ENCODE assay signal across 37 cellular contexts in the genomic region with DNA sequence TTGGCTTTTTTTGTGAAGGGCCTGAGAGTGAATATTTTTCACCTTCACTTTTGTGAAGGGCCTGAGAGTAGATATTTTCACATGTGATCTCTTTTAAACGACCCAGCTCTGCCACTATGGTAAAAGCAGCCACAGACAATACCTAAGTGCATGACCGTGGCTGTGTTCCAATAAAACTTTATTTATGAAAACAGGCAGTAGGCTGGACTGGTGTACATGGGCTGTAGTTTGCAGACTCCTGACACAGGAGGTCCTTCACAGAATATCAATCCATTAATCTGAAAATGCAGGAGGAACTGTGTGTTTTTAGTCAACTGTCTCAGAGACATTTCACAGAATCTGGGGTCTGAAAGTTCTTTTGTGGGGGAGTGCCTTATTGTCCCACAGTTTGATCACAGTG.
"Had no signal": no experiment of that assay in that cellular context is flagged by ENCODE, and none has a peak within 500 bp of the region (broad histone marks: within the 10 kb centered on the region; RNA-seq: fewer than 3 reads in every experiment).

No MANE protein-coding gene starts in this region.

- H3K27me3 Mint-ChIP-seq: activated B cell treated with CpG ODN at 0.5 μM for 24 hours; activated CD4-positive, alpha-beta memory T cell treated with anti-CD3 and anti-CD28 coated beads for 36 hours; activated CD4-positive, alpha-beta T cell treated with anti-CD3 and anti-CD28 coated beads, Interleukin-2, amount 10 ng/mL, durations not matched to agents 24 days and 14 days; activated CD8-positive, alpha-beta T cell treated with anti-CD3 and anti-CD28 coated beads for 36 hours; activated naive CD8-positive, alpha-beta T cell treated with anti-CD3 and anti-CD28 coated beads for 36 hours; activated T-helper 17 cell treated with anti-CD3 and anti-CD28 coated beads, Interleukin-2, amount 50 U/mL, for 72 hours; central memory CD8-positive, alpha-beta T cell had no signal

- FAIRE-seq: astrocyte, TTC549 had no signal

- ATAC-seq: activated CD8-positive, alpha-beta T cell treated with anti-CD3 and anti-CD28 coated beads for 36 hours; activated naive CD4-positive, alpha-beta T cell treated with anti-CD3 and anti-CD28 coated beads, Interleukin-2, amount 50 U/mL, for 72 hours; activated T-cell treated with anti-CD3 and anti-CD28 coated beads, Interleukin-2, amount 50 U/mL, for 4 hours; activated T-cell treated with anti-CD3 and anti-CD28 coated beads, Interleukin-2, amount 50 U/mL, for 72 hours; activated T-helper 17 cell treated with anti-CD3 and anti-CD28 coated beads, Interleukin-2, amount 50 U/mL, for 72 hours; body of pancreas had no signal

- H3K27me3 ChIP-seq: adrenal gland, body of pancreas, brain microvascular endothelial cell, breast epithelium had no signal

- H3K4me3 ChIP-seq: adrenal gland, body of pancreas, breast epithelium had no signal

- H3K4me3 Mint-ChIP-seq: activated B cell treated with CpG ODN at 0.5 μM for 24 hours; activated CD4-positive, alpha-beta memory T cell treated with anti-CD3 and anti-CD28 coated beads for 36 hours; activated CD4-positive, alpha-beta T cell treated with anti-CD3 and anti-CD28 coated beads, Interleukin-2, amount 10 ng/mL, durations not matched to agents 24 days and 14 days; activated CD8-positive, alpha-beta T cell treated with anti-CD3 and anti-CD28 coated beads for 36 hours; activated naive CD4-positive, alpha-beta T cell treated with anti-CD3 and anti-CD28 coated beads for 36 hours; activated naive CD8-positive, alpha-beta T cell treated with anti-CD3 and anti-CD28 coated beads for 36 hours; activated T-cell treated with anti-CD3 and anti-CD28 coated beads, Interleukin-2, amount 50 U/mL, for 4 hours; activated T-cell treated with anti-CD3 and anti-CD28 coated beads, Interleukin-2, amount 50 U/mL, for 72 hours; activated T-helper 1 cell treated with anti-CD3 and anti-CD28 coated beads, Interleukin-12 subunit alpha, Interleukin-12 subunit beta, Interleukin-2, Interleukin-4 antibody, amounts not matched to agents 30 ng/mL and 10 ng/mL and 1 ng/mL, durations not matched to agents 14 hours and 24 hours and 36 hours; activated T-helper 17 cell treated with anti-CD3 and anti-CD28 coated beads, Interleukin-2, amount 50 U/mL, for 72 hours; central memory CD8-positive, alpha-beta T cell; T-helper 1 cell treated with Interleukin-12 subunit alpha and Interleukin-12 subunit beta and Interleukin-4 antibody, amounts not matched to agents 30 μg/mL and 1 μg/mL, for 36 hours; T-helper 2 cell treated with Interferon-gamma antibody and Interleukin-4, amounts not matched to agents 5 μg/mL and 100 μg/mL, for 36 hours had no signal

- H3K27ac Mint-ChIP-seq: activated B cell treated with CpG ODN at 0.5 μM for 24 hours; activated CD4-positive, alpha-beta memory T cell treated with anti-CD3 and anti-CD28 coated beads for 36 hours; activated CD4-positive, alpha-beta T cell treated with anti-CD3 and anti-CD28 coated beads, Interleukin-2, amount 10 ng/mL, durations not matched to agents 24 days and 14 days; activated CD8-positive, alpha-beta T cell treated with anti-CD3 and anti-CD28 coated beads for 36 hours; activated naive CD4-positive, alpha-beta T cell treated with anti-CD3 and anti-CD28 coated beads for 36 hours; activated naive CD4-positive, alpha-beta T cell treated with anti-CD3 and anti-CD28 coated beads, Interleukin-2, amount 50 U/mL, for 72 hours; activated naive CD8-positive, alpha-beta T cell treated with anti-CD3 and anti-CD28 coated beads for 36 hours; activated T-cell treated with anti-CD3 and anti-CD28 coated beads, Interleukin-2, amount 50 U/mL, for 72 hours; activated T-helper 1 cell treated with anti-CD3 and anti-CD28 coated beads, Interleukin-12 subunit alpha, Interleukin-12 subunit beta, Interleukin-2, Interleukin-4 antibody, amounts not matched to agents 30 ng/mL and 10 ng/mL and 1 ng/mL, durations not matched to agents 14 hours and 24 hours and 36 hours; activated T-helper 17 cell treated with anti-CD3 and anti-CD28 coated beads, Interleukin-2, amount 50 U/mL, for 72 hours; T-helper 1 cell treated with Interleukin-12 subunit alpha and Interleukin-12 subunit beta and Interleukin-4 antibody, amounts not matched to agents 30 μg/mL and 1 μg/mL, for 36 hours; T-helper 2 cell treated with Interferon-gamma antibody and Interleukin-4, amounts not matched to agents 5 μg/mL and 100 μg/mL, for 36 hours had no signal

- DNase-seq: activated B cell treated with CpG ODN at 0.5 μM for 24 hours; activated CD4-positive, alpha-beta memory T cell treated with anti-CD3 and anti-CD28 coated beads for 36 hours; activated CD4-positive, alpha-beta T cell treated with anti-CD3 and anti-CD28 coated beads for 4 hours; activated CD4-positive, alpha-beta T cell treated with anti-CD3 and anti-CD28 coated beads, Interleukin-2, amount 10 ng/mL, durations not matched to agents 24 days and 14 days; activated CD4-positive, alpha-beta T cell treated with anti-CD3 and anti-CD28 coated beads, Interleukin-2, amount 50 U/mL, for 1 hour; activated CD4-positive, alpha-beta T cell treated with anti-CD3 and anti-CD28 coated beads, Interleukin-2, amount 50 U/mL, for 4 hours; activated CD4-positive, CD25-positive, alpha-beta regulatory T cell treated with anti-CD3 and anti-CD28 coated beads, Interleukin-2, amount 50 U/mL, for 72 hours; activated CD8-positive, alpha-beta memory T cell treated with anti-CD3 and anti-CD28 coated beads, Interleukin-2, amount 50 U/mL, for 4 hours; activated CD8-positive, alpha-beta T cell treated with anti-CD3 and anti-CD28 coated beads for 36 hours; activated effector memory CD4-positive, alpha-beta T cell treated with anti-CD3 and anti-CD28 coated beads, Interleukin-2, amount 50 U/mL, for 16 hours; activated gamma-delta T cell treated with Interleukin-2 at 50 U/mL for 16 hours; activated naive CD4-positive, alpha-beta T cell; activated naive CD4-positive, alpha-beta T cell treated with anti-CD3 and anti-CD28 coated beads for 36 hours; activated naive CD4-positive, alpha-beta T cell treated with anti-CD3 and anti-CD28 coated beads, Interleukin-2, amount 50 U/mL, for 16 hours; activated naive CD8-positive, alpha-beta T cell treated with anti-CD3 and anti-CD28 coated beads for 36 hours; activated T-cell treated with anti-CD3 and anti-CD28 coated beads for 4 hours; activated T-cell treated with anti-CD3 and anti-CD28 coated beads, Interleukin-2, amount 50 U/mL, for 1 hour; activated T-cell treated with anti-CD3 and anti-CD28 coated beads, Interleukin-2, amount 50 U/mL, for 4 hours; activated T-cell treated with anti-CD3 and anti-CD28 coated beads, Interleukin-2, amount 50 U/mL, for 72 hours; adrenal gland; amniotic stem cell; aorta; body of pancreas; brain microvascular endothelial cell; cerebellar nuclear complex; T-helper 2 cell; T-helper 9 cell had no signal

- H3K4me1 Mint-ChIP-seq: activated CD4-positive, alpha-beta T cell treated with anti-CD3 and anti-CD28 coated beads, Interleukin-2, amount 10 ng/mL, durations not matched to agents 24 days and 14 days; central memory CD8-positive, alpha-beta T cell had no signal

- H3K27ac ChIP-seq: adrenal gland, body of pancreas, brain microvascular endothelial cell, breast epithelium, VCaP had no signal

- H3K9me3 ChIP-seq: body of pancreas had no signal

- H3K36me3 ChIP-seq: adrenal gland, brain microvascular endothelial cell, breast epithelium had no signal

- H3K4me1 ChIP-seq: adrenal gland, body of pancreas, breast epithelium had no signal
